ENCODE assay signal across 1 cellular context in the genomic region with DNA sequence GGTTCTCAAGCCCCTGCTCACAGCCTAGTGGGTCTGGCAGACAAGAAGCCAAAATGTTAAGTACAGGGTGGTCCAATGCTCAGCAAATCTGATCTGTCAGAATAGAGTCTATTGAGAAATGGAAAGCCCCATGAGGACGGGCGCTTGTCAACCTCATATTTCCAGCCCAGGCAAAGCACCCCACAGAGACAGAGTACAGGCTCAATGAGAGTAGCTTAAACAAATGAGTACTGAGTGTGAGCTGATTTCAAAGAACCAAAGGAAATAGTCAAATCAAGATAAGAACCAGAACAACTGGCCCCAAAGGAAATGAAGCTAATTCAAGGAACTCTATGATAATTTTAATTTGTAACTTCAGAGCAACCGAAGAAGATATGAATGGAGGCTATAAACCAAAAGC.
TF ChIP-seq lines count a peak whose summit lies in the region.

No MANE protein-coding gene starts in this region.

TF ChIP-seq in K562, 482 proteins besides CTCF, POLR2A, EP300 and RAD21:
- peak; percentile 77; the same call in 1 of the 2 replicates for TF ChIP-seq ZNF175 (CRISPR knock-in tag; IDR thresholded peaks at IDR 0.05; ENCODE audit: low read depth)
- TF ChIP-seq TRIM28 (IDR thresholded peaks at IDR 0.05), result 0 out of 2 replicates have a peak, but pooled peaks have one; percentile 32
- TF ChIP-seq SMARCE1 (IDR thresholded peaks at IDR 0.05), result peak; percentile 15; the same call in 1 of the 2 replicates
- no peak for TF ChIP-seq JUN (IDR thresholded peaks at IDR 0.05; ENCODE audit: borderline replicate concordance, low read depth, low read length)
- TF ChIP-seq JUN (CRISPR knock-in tag; IDR thresholded peaks at IDR 0.05; ENCODE audit: borderline replicate concordance), result no peak
- TF ChIP-seq GABPA (tag; conservative IDR thresholded peaks at IDR 0.05; ENCODE audit: low read depth), result no peak
- TF ChIP-seq ETV1 (tag; conservative IDR thresholded peaks at IDR 0.05; ENCODE audit: low read depth), result 0 out of 2 replicates have a peak, but pooled peaks have one; percentile 32
- no peak for TF ChIP-seq SAP30 (IDR thresholded peaks at IDR 0.05; ENCODE audit: borderline replicate concordance, insufficient read depth, low read depth, low read length, poor library complexity, severe bottlenecking)
- TF ChIP-seq RBBP5 (IDR thresholded peaks at IDR 0.05; ENCODE audit: borderline replicate concordance, insufficient read depth, low read length, poor library complexity, severe bottlenecking), result no peak
- peak; percentile 84 for TF ChIP-seq ZNF316 (IDR thresholded peaks at IDR 0.05)
- peak in 1 of 2 experiments; percentile 68; a peak in 1 of 3 replicates for TF ChIP-seq CBX3 (IDR thresholded peaks at IDR 0.05; ENCODE audit: borderline replicate concordance in 1 of 2, low read length in 2 of 2)
- 0 out of 2 replicates have a peak, but pooled peaks have one; percentile 24 for TF ChIP-seq GATAD2A (IDR thresholded peaks at IDR 0.05)
- peak in 1 of 2 experiments; percentile 59; a peak in 2 of 4 replicates for TF ChIP-seq TRIM24 (IDR thresholded peaks at IDR 0.05)
